In genomic region chr19:46603752-46604241, GRCh38 we compare ENCODE assay signal across 10 cellular contexts. TPM values are rescaled to one million over a fixed set of nuclear protein-coding genes. Genes with fewer than 3 reads are reported as not detected.
DNase-seq lines count a peak whose midpoint lies in the region; ATAC-seq and TF ChIP-seq lines count a peak whose summit lies in the region.
"Had no signal": no experiment of that assay in that cellular context is flagged by ENCODE, and none has a peak within 500 bp of the region (broad histone marks: within the 10 kb centered on the region; RNA-seq: fewer than 3 reads in every experiment).

No MANE protein-coding gene starts in this region.

- POLR2A ChIA-PET in AG04450 (lab: Yijun Ruan, JAX) (no interaction called here), HEK293T (lab: Yijun Ruan, JAX) (no interaction called here)

- H3K36me3 ChIP-seq in KMS-11 (ENCODE audit: insufficient read depth): no peaks in the 10 kb centered on the region; the same call in 1 of the 2 replicates
- no peaks in the 10 kb centered on the region for H3K36me3 ChIP-seq in neural cell (ENCODE audit: insufficient read depth, low read length)

- TF ChIP-seq CTCF in AG04450 (IDR thresholded peaks at IDR 0.05; ENCODE audit: low read depth, low read length) (no peak), KMS-11 (conservative IDR thresholded peaks at IDR 0.05; ENCODE audit: low read depth, low read length) (no peak), coronary artery (IDR thresholded peaks at IDR 0.05) (no peak), neural cell (IDR thresholded peaks at IDR 0.05; ENCODE audit: poor library complexity, severe bottlenecking) (no peak)

- DNase-seq in AG04450 (ENCODE audit: low read depth, low spot score) (no peak), coronary artery (ENCODE audit: low spot score) (peak; percentile 73), HEK293T (ENCODE audit: extremely low spot score) (no peak), NCI-H146 treated with DMSO at 0.1 percent for 48 hours (lab: John Stamatoyannopoulos, UW; ENCODE audit: unreplicated experiment) (no peak)
- DNase-seq: NCI-H774 had no signal

- peaks cover 4% of the 10 kb centered on the region; the same call in 1 of the 2 replicates for H4K20me1 ChIP-seq in KMS-11 (ENCODE audit: insufficient read depth)
- H4K20me1 ChIP-seq in neural cell (ENCODE audit: insufficient read depth): peaks cover 41% of the 10 kb centered on the region

- H3K9me3 ChIP-seq in AG04450 (ENCODE audit: control insufficient read depth, insufficient read depth, low read length) (peaks cover 8% of the 10 kb centered on the region), neural cell (ENCODE audit: low read length) (no peaks in the 10 kb centered on the region)

- H3K4me2 ChIP-seq in KMS-11 (peak overlapping the region; percentile 99), neural cell (ENCODE audit: low read length) (peak overlapping the region; percentile 77)

- peaks cover 21% of the 10 kb centered on the region for H3K4me1 ChIP-seq in KMS-11 (ENCODE audit: low read depth, poor library complexity, severe bottlenecking)

- TF ChIP-seq EP300 in neural cell (conservative IDR thresholded peaks at IDR 0.05; ENCODE audit: poor library complexity, severe bottlenecking): no peak

- H3K4me3 ChIP-seq in AG04450 (ENCODE audit: low read depth, low read length) (peak overlapping the region; percentile 94), KMS-11 (IDR thresholded peaks at IDR 0.05; ENCODE audit: insufficient read depth, low read depth, low read length) (no peak overlapping the region), coronary artery (peak overlapping the region; percentile 99), neural cell (ENCODE audit: low read length) (peak overlapping the region; percentile 81)

- H2AFZ ChIP-seq in KMS-11 (ENCODE audit: low read depth) (no peak overlapping the region), neural cell (ENCODE audit: low read depth, low read length) (no peak overlapping the region)

- H3K27ac ChIP-seq in AG04450 (ENCODE audit: low read depth, low read length) (no peak overlapping the region), KMS-11 (no peak overlapping the region), coronary artery (peak overlapping the region; percentile 98 to 99), neural cell (ENCODE audit: low read length) (peak overlapping the region; percentile 99)

- no peaks in the 10 kb centered on the region for H3F3A ChIP-seq in neural cell (ENCODE audit: insufficient read depth, low read length, poor library complexity, severe bottlenecking)

- H3K79me2 ChIP-seq in KMS-11 (ENCODE audit: insufficient read depth, low read depth) (peaks cover 32% of the 10 kb centered on the region; the same call in 1 of the 2 replicates), neural cell (replicated peaks; ENCODE audit: insufficient read depth, low read length) (peaks cover 47% of the 10 kb centered on the region)

- no peak for TF ChIP-seq RAD21 in neural cell (conservative IDR thresholded peaks at IDR 0.05)

- no peaks in the 10 kb centered on the region for H3K9me2 ChIP-seq in neural cell (ENCODE audit: insufficient read depth, low read length)

- H3K27me3 ChIP-seq in AG04450 (ENCODE audit: control insufficient read depth, insufficient read depth, low read length) (no peaks in the 10 kb centered on the region), KMS-11 (ENCODE audit: insufficient read depth, low read depth) (no peaks in the 10 kb centered on the region), neural cell (ENCODE audit: insufficient read depth, low read depth, low read length) (no peaks in the 10 kb centered on the region)

- CTCF ChIA-PET in AG04450 (lab: Charles Lee): interaction anchor here (3.1 to 4.2 kb wide), 2 partner anchors 10 to 58 kb away, joined by 15 to 17 read pairs; partner anchors contain the start of gene DACT3
- CTCF ChIA-PET in HEK293T (lab: Yijun Ruan, JAX): interaction anchor here (0.6 to 4.2 kb wide), 3 partner anchors 11 to 67 kb away, joined by 3 to 20 read pairs (median 4); no protein-coding TSS in a partner anchor

- ATAC-seq in GM21381 (IDR thresholded peaks at IDR 0.05; ENCODE audit: unreplicated experiment) (no peak), GM18520 (IDR thresholded peaks at IDR 0.05; ENCODE audit: unreplicated experiment) (no peak)

- no peak overlapping the region; the same call in 1 of the 2 replicates for H3K9ac ChIP-seq in KMS-11
- H3K9ac ChIP-seq in neural cell (ENCODE audit: low read length): peak overlapping the region; percentile 98

TF ChIP-seq in neural cell, 6 proteins besides CTCF, POLR2A, EP300 and RAD21:
- no peak for TF ChIP-seq EZH2 (IDR thresholded peaks at IDR 0.05; ENCODE audit: borderline replicate concordance, insufficient read depth, low read length, poor library complexity, severe bottlenecking)
- TF ChIP-seq SMC3 (conservative IDR thresholded peaks at IDR 0.05; ENCODE audit: poor library complexity): no peak
- TF ChIP-seq MXI1 (conservative IDR thresholded peaks at IDR 0.05; ENCODE audit: poor library complexity, severe bottlenecking): no peak
- no peak for TF ChIP-seq TAF1 (IDR thresholded peaks at IDR 0.05; ENCODE audit: low read depth)
- TF ChIP-seq REST (IDR thresholded peaks at IDR 0.05; ENCODE audit: borderline replicate concordance): no peak
- TF ChIP-seq POLR2AphosphoS5 (IDR thresholded peaks at IDR 0.05): no peak

TF ChIP-seq in HEK293T, 16 proteins besides CTCF, POLR2A, EP300 and RAD21:
- TF ChIP-seq NFRKB (IDR thresholded peaks at IDR 0.05) (no peak), PKNOX1 (IDR thresholded peaks at IDR 0.05) (no peak), ARNT (IDR thresholded peaks at IDR 0.05) (no peak), LEF1 (IDR thresholded peaks at IDR 0.05; ENCODE audit: borderline replicate concordance) (no peak), HDGF (IDR thresholded peaks at IDR 0.05; ENCODE audit: borderline replicate concordance) (no peak), SUZ12 (IDR thresholded peaks at IDR 0.05) (no peak), FOXM1 (IDR thresholded peaks at IDR 0.05; ENCODE audit: borderline replicate concordance) (no peak), ELF4 (IDR thresholded peaks at IDR 0.05) (no peak), TARDBP (IDR thresholded peaks at IDR 0.05) (no peak)

RNA-seq across cellular contexts. Expression of gene CALM3, which starts 2.7 kb away (rescaled TPM):
- 547 and 744 TPM in 2 replicates for polyA plus RNA-seq in AG04450 (2011; rRNA removed)
- 268 and 287 TPM in 2 replicates for polyA minus RNA-seq in AG04450 (2011; rRNA and poly(A)+ RNA removed)
- polyA plus RNA-seq in neural cell: 630 and 647 TPM in 2 replicates
- 378 and 451 TPM in 2 replicates for polyA minus RNA-seq in neural cell

RNA-seq across cellular contexts. Expression of gene PTGIR, which starts 21.1 kb away (rescaled TPM):
- polyA plus RNA-seq in AG04450 (2011; rRNA removed): 2.4 and 4.2 TPM in 2 replicates
- polyA minus RNA-seq in AG04450 (2011; rRNA and poly(A)+ RNA removed): 1.00 and 2.8 TPM in 2 replicates
- not detected in 2 replicates for polyA plus RNA-seq in neural cell
- polyA minus RNA-seq in neural cell: not detected in 2 replicates

RNA-seq across cellular contexts. Expression of gene GNG8, which starts 32.2 kb away (rescaled TPM):
- polyA plus RNA-seq in AG04450 (2011; rRNA removed) (not detected in 2 replicates), neural cell (not detected in 2 replicates)
- not detected in 2 replicates for polyA minus RNA-seq in AG04450 (2011; rRNA and poly(A)+ RNA removed)
- polyA minus RNA-seq in neural cell: not detected in 2 replicates
- polyA plus RNA-seq: aorta had no signal

RNA-seq across cellular contexts. Expression of gene DACT3, which starts 57.2 kb away (rescaled TPM):
- polyA plus RNA-seq in AG04450 (2011; rRNA removed) (6.1 and 6.9 TPM in 2 replicates), neural cell (29.3 and 32.5 TPM in 2 replicates)
- polyA minus RNA-seq in AG04450 (2011; rRNA and poly(A)+ RNA removed): 4.2 and 5.1 TPM in 2 replicates
- 29.4 and 40.2 TPM in 2 replicates for polyA minus RNA-seq in neural cell

Comparison
In these comparisons a context has a peak if more than half of its experiments do, and no peak if none do; other contexts are left out.
1. H3K27ac ChIP-seq: peak in coronary artery (2 of 2) and neural cell (single experiment); none in AG04450 (single experiment) and KMS-11 (single experiment).